15 cellular contexts compared by ENCODE assay signal in genomic region chr15:74504418-74504817, GRCh38. TPM values are rescaled to one million over a fixed set of nuclear protein-coding genes. Genes with fewer than 3 reads are reported as not detected.
DNase-seq lines count a peak whose midpoint lies in the region.
"Had no signal": no experiment of that assay in that cellular context is flagged by ENCODE, and none has a peak within 500 bp of the region (broad histone marks: within the 10 kb centered on the region; RNA-seq: fewer than 3 reads in every experiment).

No MANE protein-coding gene starts in this region.

- H4K91ac ChIP-seq in mesenchymal stem cell (ENCODE audit: low read length) = no peak overlapping the region

- WGBS in mesenchymal stem cell = 57% methylated on average over 2 of the region's 3 CpGs

- no peak overlapping the region for H2BK5ac ChIP-seq in mesenchymal stem cell (ENCODE audit: low read depth, low read length, poor library complexity, severe bottlenecking)

- no peak overlapping the region for H3K14ac ChIP-seq in mesenchymal stem cell (ENCODE audit: low read length in 2 of 2)

- H3K4me2 ChIP-seq in mesenchymal stem cell (ENCODE audit: low read length, poor library complexity, severe bottlenecking) = no peak overlapping the region

- no peak overlapping the region for H3K18ac ChIP-seq in mesenchymal stem cell (ENCODE audit: low read depth in 1 of 2, low read length in 2 of 2)

- H3K27me3 ChIP-seq in mesenchymal stem cell (ENCODE audit: control insufficient read depth in 1 of 2, insufficient read depth in 1 of 2, low read length in 2 of 2) = no peaks in the 10 kb centered on the region
- H3K27me3 ChIP-seq in MG63 = no peaks in the 10 kb centered on the region

- no peak overlapping the region for H2BK120ac ChIP-seq in mesenchymal stem cell (ENCODE audit: low read depth, low read length)

- no peak overlapping the region for H2BK15ac ChIP-seq in mesenchymal stem cell (ENCODE audit: low read depth, poor library complexity, severe bottlenecking)

- H3K9me3 ChIP-seq in mesenchymal stem cell (ENCODE audit: control insufficient read depth, low read length) (no peaks in the 10 kb centered on the region), MG63 (no peaks in the 10 kb centered on the region)
- H3K9me3 ChIP-seq: Caco-2, HAP-1 had no signal

- H3K4me3 ChIP-seq in mesenchymal stem cell (ENCODE audit: insufficient read depth in 1 of 2, low read depth in 1 of 2, low read length in 2 of 2) = no peak overlapping the region
- no peak overlapping the region for H3K4me3 ChIP-seq in MG63
- H3K4me3 ChIP-seq: HAP-1 had no signal

- H2AK5ac ChIP-seq in mesenchymal stem cell (ENCODE audit: low read length, severe bottlenecking) = no peak overlapping the region

- no peak overlapping the region for H3K23ac ChIP-seq in mesenchymal stem cell (ENCODE audit: low read length in 2 of 2)

- H3K36me3 ChIP-seq in mesenchymal stem cell (ENCODE audit: control insufficient read depth in 1 of 2, insufficient read depth in 2 of 2, low read depth in 1 of 2, low read length in 2 of 2) (no peaks in the 10 kb centered on the region), MG63 (no peaks in the 10 kb centered on the region; the same call in 1 of the 2 replicates)
- H3K36me3 ChIP-seq: HAP-1 had no signal

- H3K9ac ChIP-seq in mesenchymal stem cell (ENCODE audit: low read length) = no peak overlapping the region

- H2AFZ ChIP-seq in mesenchymal stem cell (ENCODE audit: low read depth, low read length) = no peak overlapping the region

- DNase-seq in CD1c-positive myeloid dendritic cell (ENCODE audit: extremely low spot score) (peak; percentile 3), HCEC 1CT (peak; percentile 40), amniotic epithelial cell (ENCODE audit: low read depth) (peak; percentile 36), mesenchymal stem cell (peak; percentile 56), MG63 (no peak), OCI-M2 (lab: John Stamatoyannopoulos, UW; ENCODE audit: unreplicated experiment) (no peak), GM03348 (ENCODE audit: low spot score) (no peak)
- DNase-seq: Caco-2; CD8-positive, alpha-beta memory T cell; DMS53; GOT3; HFFc6; KBM-7 had no signal

- no peak overlapping the region for H4K8ac ChIP-seq in mesenchymal stem cell (ENCODE audit: low read length)

- no peak overlapping the region for H3K27ac ChIP-seq in mesenchymal stem cell (ENCODE audit: low read length, poor library complexity, severe bottlenecking)
- H3K27ac ChIP-seq: 22Rv1 had no signal

- no peak overlapping the region for H3K4ac ChIP-seq in mesenchymal stem cell (ENCODE audit: low read depth in 1 of 2, low read length in 2 of 2)

- H3K79me1 ChIP-seq in mesenchymal stem cell (replicated peaks; ENCODE audit: low read length, poor library complexity, severe bottlenecking) = no peaks in the 10 kb centered on the region

- no peak overlapping the region for H2BK12ac ChIP-seq in mesenchymal stem cell (ENCODE audit: low read length in 2 of 2)

- H3K4me1 ChIP-seq in mesenchymal stem cell (ENCODE audit: control insufficient read depth, insufficient read depth, low read depth, low read length) = no peaks in the 10 kb centered on the region
- H3K4me1 ChIP-seq: Caco-2, HAP-1 had no signal

RNA-seq across cellular contexts. Expression of gene ARID3B, which starts 36.6 kb away (rescaled TPM):
- polyA plus RNA-seq in mesenchymal stem cell (2013, experiment 1 of 2) = 4.1 TPM
- polyA plus RNA-seq in mesenchymal stem cell (2013, experiment 2 of 2) = 3.8 TPM
- 0.10 and 1.3 TPM in 2 replicates for total RNA-seq in MG63 (2014; rRNA removed; shearing (Covaris generic); ENCODE audit: low replicate concordance)

RNA-seq across cellular contexts. Expression of gene UBL7, which starts 43.5 kb away (rescaled TPM):
- polyA plus RNA-seq in mesenchymal stem cell (2013, experiment 1 of 2) = 26.3 TPM
- polyA plus RNA-seq in mesenchymal stem cell (2013, experiment 2 of 2) = 25.3 TPM
- total RNA-seq in MG63 (2014; rRNA removed; shearing (Covaris generic); ENCODE audit: low replicate concordance) = 90.0 and 116 TPM in 2 replicates

Comparison
In these comparisons a context has a peak if more than half of its experiments do, and no peak if none do; other contexts are left out.
1. DNase-seq: peak in CD1c-positive myeloid dendritic cell (single experiment), HCEC 1CT (single experiment), amniotic epithelial cell (single experiment) and mesenchymal stem cell (single experiment); none in MG63 (single experiment), OCI-M2 (single experiment) and GM03348 (single experiment).